Comparison of ENCODE assay signal across 23 cellular contexts in genomic region chr2:99890616-99891259, GRCh38.
A peak's percentile ranks its signal among the peaks of the same experiment; 100 is the strongest.
DNase-seq lines count a peak whose midpoint lies in the region; ATAC-seq and TF ChIP-seq lines count a peak whose summit lies in the region.
"Had no signal": no experiment of that assay in that cellular context is flagged by ENCODE, and none has a peak within 500 bp of the region (broad histone marks: within the 10 kb centered on the region; RNA-seq: fewer than 3 reads in every experiment).

No MANE protein-coding gene starts in this region.

- H3K27ac Mint-ChIP-seq in WTC11, result peak overlapping the region; percentile 37
- H3K27ac Mint-ChIP-seq: activated naive CD4-positive, alpha-beta T cell treated with anti-CD3 and anti-CD28 coated beads for 36 hours; activated T-cell treated with anti-CD3 and anti-CD28 coated beads, Interleukin-2, amount 50 U/mL, for 72 hours; CD4-positive, alpha-beta T cell; naive thymus-derived CD8-positive, alpha-beta T cell; stimulated activated memory B cell treated with anti-CD40 and anti-IgM and Interleukin-4, amounts not matched to agents 10 μg/mL and 1 μg/mL and 100 μg/mL, for 72 hours had no signal

- H2BK15ac ChIP-seq in neuronal stem cell (ENCODE audit: low read length), result no peak overlapping the region

- H3K4me2 ChIP-seq in neuronal stem cell (ENCODE audit: insufficient read depth, low read length, poor library complexity, severe bottlenecking), result no peak overlapping the region

- H3K4me3 Mint-ChIP-seq in WTC11, result no peak overlapping the region
- H3K4me3 Mint-ChIP-seq: activated naive CD4-positive, alpha-beta T cell treated with anti-CD3 and anti-CD28 coated beads for 36 hours; activated T-cell treated with anti-CD3 and anti-CD28 coated beads, Interleukin-2, amount 50 U/mL, for 72 hours; CD4-positive, alpha-beta T cell; central memory CD8-positive, alpha-beta T cell; naive thymus-derived CD8-positive, alpha-beta T cell; stimulated activated memory B cell treated with anti-CD40 and anti-IgM and Interleukin-4, amounts not matched to agents 10 μg/mL and 1 μg/mL and 100 μg/mL, for 72 hours had no signal

- no peak overlapping the region for H2BK5ac ChIP-seq in neuronal stem cell (ENCODE audit: low read length)

- H3K18ac ChIP-seq in neuronal stem cell (ENCODE audit: low read length), result no peak overlapping the region

- no peak overlapping the region for H4K91ac ChIP-seq in neuronal stem cell (ENCODE audit: low read depth, low read length, poor library complexity)

- no peak for TF ChIP-seq CTCF in WTC11 (IDR thresholded peaks at IDR 0.05)

- peak; percentile 28 for DNase-seq in H7
- DNase-seq in WTC11 (ENCODE audit: low spot score), result no peak
- peak; percentile 41 for DNase-seq in left ventricle myocardium superior
- DNase-seq in neuronal stem cell (ENCODE audit: low spot score), result no peak
- no peak for DNase-seq in HT-29 (ENCODE audit: low spot score)
- no peak for DNase-seq in DMS53 (lab: John Stamatoyannopoulos, UW)
- DNase-seq: activated CD4-positive, alpha-beta T cell treated with anti-CD3 and anti-CD28 coated beads for 4 hours; activated naive CD4-positive, alpha-beta T cell treated with anti-CD3 and anti-CD28 coated beads for 36 hours; activated T-cell treated with anti-CD3 and anti-CD28 coated beads, Interleukin-2, amount 50 U/mL, for 72 hours; amygdala; CD4-positive, alpha-beta T cell; hypothalamus; KG1; naive thymus-derived CD8-positive, alpha-beta T cell; NCI-H1694; NCI-H774; stimulated activated CD4-positive, alpha-beta T cell treated with anti-CD3 and anti-CD28 coated beads, Interleukin-1b, Interleukin-23, amount 100 ng/mL, for 48 hours had no signal

- H3K4me3 ChIP-seq in H7 (ENCODE audit: insufficient read depth, low read depth, low read length), result no peak overlapping the region
- H3K4me3 ChIP-seq in neuronal stem cell (ENCODE audit: low read length in 2 of 2), result no peak overlapping the region

- H3K79me1 ChIP-seq in neuronal stem cell (ENCODE audit: low read depth, low read length), result no peaks in the 10 kb centered on the region

- ATAC-seq in WTC11 (peak; percentile 73), left ventricle myocardium superior (peak; percentile 83), HG03469 (IDR thresholded peaks at IDR 0.05; ENCODE audit: unreplicated experiment) (no peak), HG02610 (IDR thresholded peaks at IDR 0.05; ENCODE audit: unreplicated experiment) (no peak)
- ATAC-seq: activated T-cell treated with anti-CD3 and anti-CD28 coated beads, Interleukin-2, amount 50 U/mL, for 72 hours; naive thymus-derived CD8-positive, alpha-beta T cell; stimulated activated memory B cell treated with anti-CD40 and anti-IgM and Interleukin-4, amounts not matched to agents 10 μg/mL and 1 μg/mL and 100 μg/mL, for 72 hours had no signal

- POLR2A ChIA-PET in WTC11 (lab: Charles Lee), result no interaction called here

- H3K4ac ChIP-seq in neuronal stem cell (ENCODE audit: low read length), result no peak overlapping the region

- H3K9ac ChIP-seq in neuronal stem cell (ENCODE audit: low read depth, low read length, poor library complexity), result no peak overlapping the region
- H3K9ac ChIP-seq: parathyroid adenoma had no signal

- H3K4me1 Mint-ChIP-seq in WTC11, result peaks cover 18% of the 10 kb centered on the region
- H3K4me1 Mint-ChIP-seq: central memory CD8-positive, alpha-beta T cell; naive thymus-derived CD8-positive, alpha-beta T cell had no signal

- no peaks in the 10 kb centered on the region for H3K36me3 Mint-ChIP-seq in WTC11
- H3K36me3 Mint-ChIP-seq: naive thymus-derived CD8-positive, alpha-beta T cell had no signal

- H2AFZ ChIP-seq in neuronal stem cell (ENCODE audit: low read length), result peak overlapping the region; percentile 33
- H2AFZ ChIP-seq: parathyroid adenoma had no signal

- H3K36me3 ChIP-seq in H7 (replicated peaks; ENCODE audit: control insufficient read depth, insufficient read depth, low read length) (no peaks in the 10 kb centered on the region), neuronal stem cell (replicated peaks in 1 of 2; ENCODE audit: control insufficient read depth in 2 of 2, insufficient read depth in 2 of 2, low read length in 2 of 2) (no peaks in the 10 kb centered on the region)

- no peak overlapping the region for H4K8ac ChIP-seq in neuronal stem cell (ENCODE audit: low read depth, low read length)

- no peak overlapping the region for H3K23ac ChIP-seq in neuronal stem cell (ENCODE audit: low read depth, low read length, poor library complexity)

- no peak overlapping the region for H2AK5ac ChIP-seq in neuronal stem cell (ENCODE audit: low read depth, low read length)

- H3K4me1 ChIP-seq in neuronal stem cell (ENCODE audit: control insufficient read depth in 2 of 2, insufficient read depth in 1 of 2, low read depth in 1 of 2, low read length in 2 of 2), result peaks cover 12 to 18% of the 10 kb centered on the region in 2 donors
- H3K4me1 ChIP-seq: parathyroid adenoma had no signal

- CTCF ChIA-PET in WTC11 (lab: Charles Lee), result interaction anchor here (1.5 kb wide), 1 partner anchor 372 kb away, joined by 6 read pairs; no protein-coding TSS in a partner anchor

- H3K27me3 ChIP-seq in H7 (ENCODE audit: control insufficient read depth, insufficient read depth, low read length) (no peaks in the 10 kb centered on the region), neuronal stem cell (ENCODE audit: control insufficient read depth in 3 of 3, insufficient read depth in 3 of 3, low read depth in 1 of 3, low read length in 3 of 3) (no peaks in the 10 kb centered on the region)

- H2BK12ac ChIP-seq in neuronal stem cell (ENCODE audit: low read length), result no peak overlapping the region

- no CpG with 5 or more reads among the region's 6 CpGs for WGBS in neuronal stem cell (ENCODE audit: extremely low coverage in 2 of 2, insufficient read length in 2 of 2, insufficient replicate concordance in 1 of 2), 2 donors

- H3K9me3 ChIP-seq in neuronal stem cell (replicated peaks in 1 of 2; ENCODE audit: control insufficient read depth in 2 of 2, insufficient read depth in 1 of 2, low read depth in 1 of 2, low read length in 2 of 2), result no peaks in the 10 kb centered on the region

- intact Hi-C loops in left ventricle myocardium superior (cut with micrococcal nuclease), result no loop called here

- no peaks in the 10 kb centered on the region for H3K9me3 Mint-ChIP-seq in WTC11
- H3K9me3 Mint-ChIP-seq: activated naive CD4-positive, alpha-beta T cell treated with anti-CD3 and anti-CD28 coated beads for 36 hours; activated T-cell treated with anti-CD3 and anti-CD28 coated beads, Interleukin-2, amount 50 U/mL, for 72 hours; CD4-positive, alpha-beta T cell; central memory CD8-positive, alpha-beta T cell; naive thymus-derived CD8-positive, alpha-beta T cell; stimulated activated memory B cell treated with anti-CD40 and anti-IgM and Interleukin-4, amounts not matched to agents 10 μg/mL and 1 μg/mL and 100 μg/mL, for 72 hours had no signal

- H3K27me3 Mint-ChIP-seq in WTC11 (ENCODE audit: low read depth), result no peaks in the 10 kb centered on the region
- H3K27me3 Mint-ChIP-seq: CD4-positive, alpha-beta T cell; central memory CD8-positive, alpha-beta T cell; naive thymus-derived CD8-positive, alpha-beta T cell; stimulated activated memory B cell treated with anti-CD40 and anti-IgM and Interleukin-4, amounts not matched to agents 10 μg/mL and 1 μg/mL and 100 μg/mL, for 72 hours had no signal

- H2BK120ac ChIP-seq in neuronal stem cell (ENCODE audit: low read depth, low read length), result no peak overlapping the region

- no peak overlapping the region for H3K27ac ChIP-seq in neuronal stem cell (replicated peaks; ENCODE audit: low read length)
- H3K27ac ChIP-seq: epithelial cell of prostate, parathyroid adenoma had no signal

- H3K14ac ChIP-seq in neuronal stem cell (ENCODE audit: low read length), result no peak overlapping the region

TF ChIP-seq in WTC11, 78 proteins besides CTCF, POLR2A, EP300 and RAD21:
- TF ChIP-seq ATF2 (CRISPR knock-in tag; IDR thresholded peaks at IDR 0.05; ENCODE audit: borderline replicate concordance, low read depth) (no peak), OVOL2 (CRISPR knock-in tag; IDR thresholded peaks at IDR 0.05; ENCODE audit: borderline replicate concordance) (no peak), SOX15 (CRISPR knock-in tag; IDR thresholded peaks at IDR 0.05) (no peak), MAX (CRISPR knock-in tag; IDR thresholded peaks at IDR 0.05) (no peak)

Comparison
In these comparisons a context has a peak if more than half of its experiments do, and no peak if none do; other contexts are left out.
1. DNase-seq: peak in H7 (single experiment) and left ventricle myocardium superior (single experiment); none in WTC11 (single experiment), neuronal stem cell (single experiment), HT-29 (single experiment) and DMS53 (single experiment).
2. ATAC-seq: peak in WTC11 (single experiment) and left ventricle myocardium superior (single experiment); none in HG03469 (single experiment) and HG02610 (single experiment).